14 cellular contexts compared by ENCODE assay signal in genomic region chr5:119329701-119330100, GRCh38. TPM values are rescaled to one million over a fixed set of nuclear protein-coding genes. Genes with fewer than 3 reads are reported as not detected.
DNase-seq lines count a peak whose midpoint lies in the region; ATAC-seq and TF ChIP-seq lines count a peak whose summit lies in the region.
"Had no signal": no experiment of that assay in that cellular context is flagged by ENCODE, and none has a peak within 500 bp of the region (broad histone marks: within the 10 kb centered on the region; RNA-seq: fewer than 3 reads in every experiment).

No MANE protein-coding gene starts in this region.

- DNase-seq in T-helper 2 cell treated with Interferon-gamma antibody and Interleukin-4, amounts not matched to agents 5 μg/mL and 100 μg/mL, for 36 hours (ENCODE audit: low spot score) = no peak
- DNase-seq in T-helper 2 cell (no peak), NCI-H524 (lab: John Stamatoyannopoulos, UW) (no peak), mucosa of gallbladder (ENCODE audit: low spot score) (no peak)
- DNase-seq: 8988T, DMS 273 treated with DMSO at 0.1 percent for 48 hours, KG1, mucosa of descending colon, NCI-H2029 treated with DMSO at 0.1 percent for 48 hours, right cardiac atrium had no signal

- peaks cover 8 to 12% of the 10 kb centered on the region in 2 donors for H3K4me1 ChIP-seq in esophagus (ENCODE audit: control insufficient read depth in 2 of 2, insufficient read depth in 2 of 2, low read length in 1 of 2)

- H3K27ac Mint-ChIP-seq in T-helper 2 cell treated with Interferon-gamma antibody and Interleukin-4, amounts not matched to agents 5 μg/mL and 100 μg/mL, for 36 hours = peak overlapping the region; percentile 87
- peak overlapping the region; percentile 84 for H3K27ac Mint-ChIP-seq in stimulated activated memory B cell treated with anti-CD40 and anti-IgM and Interleukin-4, amounts not matched to agents 10 μg/mL and 1 μg/mL and 100 μg/mL, for 72 hours

- no peak for TF ChIP-seq CTCF in VCaP (conservative IDR thresholded peaks at IDR 0.05)

- peak overlapping the region; percentile 80 for H3K4me3 Mint-ChIP-seq in T-helper 2 cell treated with Interferon-gamma antibody and Interleukin-4, amounts not matched to agents 5 μg/mL and 100 μg/mL, for 36 hours
- no peak overlapping the region for H3K4me3 Mint-ChIP-seq in stimulated activated memory B cell treated with anti-CD40 and anti-IgM and Interleukin-4, amounts not matched to agents 10 μg/mL and 1 μg/mL and 100 μg/mL, for 72 hours

- peaks cover 28% of the 10 kb centered on the region for H3K36me3 Mint-ChIP-seq in T-helper 2 cell treated with Interferon-gamma antibody and Interleukin-4, amounts not matched to agents 5 μg/mL and 100 μg/mL, for 36 hours (ENCODE audit: low read depth)
- peaks cover 15% of the 10 kb centered on the region for H3K36me3 Mint-ChIP-seq in stimulated activated memory B cell treated with anti-CD40 and anti-IgM and Interleukin-4, amounts not matched to agents 10 μg/mL and 1 μg/mL and 100 μg/mL, for 72 hours

- WGBS in esophagus, 2 donors = 69 to 70% methylated on average over 5 of the region's 5 CpGs

- H3K9me3 Mint-ChIP-seq in T-helper 2 cell treated with Interferon-gamma antibody and Interleukin-4, amounts not matched to agents 5 μg/mL and 100 μg/mL, for 36 hours = no peaks in the 10 kb centered on the region
- no peaks in the 10 kb centered on the region for H3K9me3 Mint-ChIP-seq in stimulated activated memory B cell treated with anti-CD40 and anti-IgM and Interleukin-4, amounts not matched to agents 10 μg/mL and 1 μg/mL and 100 μg/mL, for 72 hours

- no peaks in the 10 kb centered on the region for H3K27me3 Mint-ChIP-seq in T-helper 2 cell treated with Interferon-gamma antibody and Interleukin-4, amounts not matched to agents 5 μg/mL and 100 μg/mL, for 36 hours (ENCODE audit: low read depth)
- H3K27me3 Mint-ChIP-seq in stimulated activated memory B cell treated with anti-CD40 and anti-IgM and Interleukin-4, amounts not matched to agents 10 μg/mL and 1 μg/mL and 100 μg/mL, for 72 hours = no peaks in the 10 kb centered on the region

- peaks cover 75% of the 10 kb centered on the region for H3K4me1 Mint-ChIP-seq in T-helper 2 cell treated with Interferon-gamma antibody and Interleukin-4, amounts not matched to agents 5 μg/mL and 100 μg/mL, for 36 hours (ENCODE audit: low read depth)
- peaks cover 86% of the 10 kb centered on the region for H3K4me1 Mint-ChIP-seq in stimulated activated memory B cell treated with anti-CD40 and anti-IgM and Interleukin-4, amounts not matched to agents 10 μg/mL and 1 μg/mL and 100 μg/mL, for 72 hours

- peak overlapping the region; percentile 63 for H3K27ac ChIP-seq in VCaP
- peak overlapping the region; percentile 11 to 69 for H3K27ac ChIP-seq in esophagus (ENCODE audit: low read depth in 2 of 2, low read length in 1 of 2)

- no peaks in the 10 kb centered on the region for H3K36me3 ChIP-seq in esophagus (ENCODE audit: control insufficient read depth in 2 of 2, insufficient read depth in 2 of 2, low read length in 1 of 2)

- H3K9me3 ChIP-seq in esophagus (ENCODE audit: control insufficient read depth in 2 of 2, insufficient read depth in 1 of 2, low read depth in 1 of 2, low read length in 1 of 2) = no peaks in the 10 kb centered on the region
- H3K9me3 ChIP-seq: mucosa of descending colon had no signal

- ATAC-seq in stimulated activated memory B cell treated with anti-CD40 and anti-IgM and Interleukin-4, amounts not matched to agents 10 μg/mL and 1 μg/mL and 100 μg/mL, for 72 hours = no peak
- ATAC-seq in GM21619 (IDR thresholded peaks at IDR 0.05; ENCODE audit: unreplicated experiment) = no peak

- no peak overlapping the region for H3K4me3 ChIP-seq in esophagus (ENCODE audit: low read depth in 1 of 2, low read length in 2 of 2)
- H3K4me3 ChIP-seq: mucosa of descending colon had no signal

- H3K27me3 ChIP-seq in esophagus (ENCODE audit: control insufficient read depth in 1 of 2, insufficient read depth in 2 of 2, low read length in 2 of 2) = no peaks in the 10 kb centered on the region

RNA-seq across cellular contexts. Expression of gene TNFAIP8, which starts 26.1 kb away (rescaled TPM):
- 10 to 100 TPM; 11.0 to 16.1 TPM for polyA plus RNA-seq in esophagus
- total RNA-seq in mucosa of gallbladder = 17.1 TPM
